Comparison of ENCODE assay signal across 8 cellular contexts in the genomic region with DNA sequence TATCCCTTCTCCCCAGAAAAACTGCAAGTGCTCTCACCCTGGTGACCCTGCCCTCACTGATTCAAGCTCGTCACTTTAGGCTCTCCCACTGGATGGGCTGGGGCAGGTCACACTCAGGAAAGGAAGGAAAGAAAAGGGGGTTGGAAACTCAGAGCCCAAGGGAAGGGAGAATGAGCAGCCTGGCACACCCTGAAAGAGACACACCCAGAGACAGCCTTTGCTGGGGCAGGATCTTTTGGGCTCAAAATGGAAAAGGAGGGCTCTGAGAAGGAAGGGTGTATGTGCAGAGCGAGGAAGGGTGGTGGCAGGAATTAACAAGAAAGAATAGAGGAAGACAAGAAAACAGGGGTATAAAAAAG. TPM values are rescaled to one million over a fixed set of nuclear protein-coding genes. Genes with fewer than 3 reads are reported as not detected.
DNase-seq lines count a peak whose midpoint lies in the region; ATAC-seq and TF ChIP-seq lines count a peak whose summit lies in the region.

No MANE protein-coding gene starts in this region.

- peak overlapping the region; percentile 97 for H3K27ac Mint-ChIP-seq in activated CD4-positive, alpha-beta T cell treated with anti-CD3 and anti-CD28 coated beads for 36 hours

- H3K27ac ChIP-seq in adrenal gland, result peak overlapping the region; percentile 82 to 98 (median 94)
- peak overlapping the region; percentile 96 to 97 for H3K27ac ChIP-seq in left lung
- H3K27ac ChIP-seq in thoracic aorta, result peak overlapping the region; percentile 100

- no peaks in the 10 kb centered on the region for H3K9me3 ChIP-seq in adrenal gland (replicated peaks in 1 of 3)
- no peaks in the 10 kb centered on the region for H3K9me3 ChIP-seq in left lung
- no peaks in the 10 kb centered on the region for H3K9me3 ChIP-seq in thoracic aorta

- 34 to 56% (median 39%) methylated on average over 2 of the region's 2 CpGs for WGBS in adrenal gland, 4 donors

- TF ChIP-seq CTCF in adrenal gland (IDR thresholded peaks at IDR 0.05) (no peak), left lung (IDR thresholded peaks at IDR 0.05) (no peak), thoracic aorta (IDR thresholded peaks at IDR 0.05) (no peak)

- H3K4me3 ChIP-seq in adrenal gland, result peak overlapping the region in 2 of 4 donors; percentile 22 to 72
- peak overlapping the region; percentile 53 to 91 for H3K4me3 ChIP-seq in left lung
- peak overlapping the region; percentile 99 for H3K4me3 ChIP-seq in thoracic aorta

- no peak for ATAC-seq in activated CD4-positive, alpha-beta T cell treated with anti-CD3 and anti-CD28 coated beads for 36 hours
- no peak for ATAC-seq in left lung
- ATAC-seq in thoracic aorta (ENCODE audit: insufficient number of reproducible peaks, low FRiP score, low read depth), result no peak
- no peak for ATAC-seq in HG03342 (IDR thresholded peaks at IDR 0.05; ENCODE audit: unreplicated experiment)
- no peak for ATAC-seq in GM21381 (IDR thresholded peaks at IDR 0.05; ENCODE audit: unreplicated experiment)

- DNase-seq in activated CD4-positive, alpha-beta T cell treated with anti-CD3 and anti-CD28 coated beads for 36 hours, result no peak
- DNase-seq in activated CD4-positive, alpha-beta T cell treated with anti-CD3 and anti-CD28 coated beads for 48 hours, result no peak
- DNase-seq in adrenal gland (no peak), left lung (no peak), thoracic aorta (ENCODE audit: low spot score) (no peak)
- no peak for DNase-seq in stimulated activated CD4-positive, alpha-beta T cell treated with anti-CD3 and anti-CD28 coated beads, Interleukin-1b, Interleukin-23, amount 100 ng/mL, for 48 hours

- POLR2A ChIA-PET in activated CD4-positive, alpha-beta T cell treated with anti-CD3 and anti-CD28 coated beads for 36 hours (lab: Charles Lee), result interaction anchor here (0.6 kb wide), 1 partner anchor 127 kb away, joined by 4 read pairs; a partner anchor contains a TSS

- CTCF ChIA-PET in activated CD4-positive, alpha-beta T cell treated with anti-CD3 and anti-CD28 coated beads for 36 hours (lab: Charles Lee), result interaction anchor here (2.2 to 2.4 kb wide), 2 partner anchors 33 to 142 kb away, joined by 9 to 11 read pairs; a partner anchor contains a TSS

- no peaks in the 10 kb centered on the region for H3K27me3 ChIP-seq in adrenal gland
- H3K27me3 ChIP-seq in left lung, result no peaks in the 10 kb centered on the region
- no peaks in the 10 kb centered on the region for H3K27me3 ChIP-seq in thoracic aorta (replicated peaks; ENCODE audit: insufficient read depth)

- no peaks in the 10 kb centered on the region for H3K9me3 Mint-ChIP-seq in activated CD4-positive, alpha-beta T cell treated with anti-CD3 and anti-CD28 coated beads for 36 hours (ENCODE audit: low read depth)

- peak overlapping the region; percentile 100 for H3K4me3 Mint-ChIP-seq in activated CD4-positive, alpha-beta T cell treated with anti-CD3 and anti-CD28 coated beads for 36 hours

- H3K4me1 Mint-ChIP-seq in activated CD4-positive, alpha-beta T cell treated with anti-CD3 and anti-CD28 coated beads for 36 hours, result peaks cover 31% of the 10 kb centered on the region

- H3K27me3 Mint-ChIP-seq in activated CD4-positive, alpha-beta T cell treated with anti-CD3 and anti-CD28 coated beads for 36 hours, result no peaks in the 10 kb centered on the region

- H3K36me3 Mint-ChIP-seq in activated CD4-positive, alpha-beta T cell treated with anti-CD3 and anti-CD28 coated beads for 36 hours (ENCODE audit: low read depth), result peaks cover 81% of the 10 kb centered on the region

- H3K4me1 ChIP-seq in adrenal gland (replicated peaks in 1 of 2) (peaks cover 53 to 82% of the 10 kb centered on the region in 2 donors), left lung (peaks cover 21 to 52% of the 10 kb centered on the region in 2 donors), thoracic aorta (ENCODE audit: control insufficient read depth in 1 of 2, low read depth in 2 of 2) (peaks cover 38 to 53% of the 10 kb centered on the region in 2 donors)

- TF ChIP-seq POLR2A in adrenal gland (IDR thresholded peaks at IDR 0.05), result no peak

- H3K36me3 ChIP-seq in adrenal gland (replicated peaks in 1 of 2) (no peaks in the 10 kb centered on the region), left lung (peaks cover 0 to 43% of the 10 kb centered on the region in 2 donors), thoracic aorta (peaks cover 12% of the 10 kb centered on the region)

- intact Hi-C loops in activated CD4-positive, alpha-beta T cell treated with anti-CD3 and anti-CD28 coated beads for 36 hours (cut with DNase I, micrococcal nuclease), result loop anchor here (2.0 to 10.0 kb wide), 7 partner anchors 131 to 619 kb away; a partner anchor contains a TSS
- intact Hi-C loops in adrenal gland (cut with DNase I) (no loop called here), left lung (cut with DNase I) (loop anchor here in 1 of 2 donors (10.0 kb wide), 1 partner anchor 51 kb away; no protein-coding TSS in a partner anchor)

RNA-seq across cellular contexts. Expression of a gene that starts 2.5 kb away (rescaled TPM):
- total RNA-seq in activated CD4-positive, alpha-beta T cell treated with anti-CD3 and anti-CD28 coated beads for 36 hours, result 100 to 1,000 TPM; 145 to 186 TPM
- total RNA-seq in adrenal gland (10 to 100 TPM; 19.8 to 58.9 (median 41.2) TPM), left lung (100 to 1,000 TPM in 1 of 2 donors, 10 to 100 TPM in 1; 51.8 to 117 TPM), thoracic aorta (10 to 100 TPM; 65.7 to 88.2 TPM)
- polyA plus RNA-seq in adrenal gland, result 100 to 1,000 TPM in 2 of 3 donors, 10 to 100 TPM in 1; 33.1 to 120 (median 115) TPM

RNA-seq across cellular contexts. Expression of a gene that starts 6.8 kb away (rescaled TPM):
- 10 to 100 TPM; 25.8 to 36.4 TPM for total RNA-seq in activated CD4-positive, alpha-beta T cell treated with anti-CD3 and anti-CD28 coated beads for 36 hours
- 10 to 100 TPM in 4 of 8 donors, 1 to 10 TPM in 4; 1.8 to 22.6 (median 10.0) TPM for total RNA-seq in adrenal gland
- polyA plus RNA-seq in adrenal gland, result 10 to 100 TPM; 11.4 to 39.3 (median 24.9) TPM
- total RNA-seq in left lung, result 10 to 100 TPM; 13.1 to 17.4 TPM
- 10 to 100 TPM in 1 of 2 donors, 1 to 10 TPM in 1; 2.3 to 17.1 TPM for total RNA-seq in thoracic aorta

RNA-seq across cellular contexts. Expression of a gene that starts 11.2 kb away (rescaled TPM):
- 10 to 100 TPM; 34.5 to 36.7 TPM for total RNA-seq in activated CD4-positive, alpha-beta T cell treated with anti-CD3 and anti-CD28 coated beads for 36 hours
- 10 to 100 TPM; 16.4 to 32.1 (median 27.3) TPM for total RNA-seq in adrenal gland
- 10 to 100 TPM; 37.7 to 75.9 (median 39.0) TPM for polyA plus RNA-seq in adrenal gland
- total RNA-seq in left lung, result 10 to 100 TPM; 23.8 to 28.1 TPM
- 10 to 100 TPM; 27.4 to 55.2 TPM for total RNA-seq in thoracic aorta

RNA-seq across cellular contexts. Expression of a gene that starts 33.1 kb away (rescaled TPM):
- 100 to 1,000 TPM in 1 of 2 experiments, 10 to 100 TPM in 1; 92.0 to 101 TPM for total RNA-seq in activated CD4-positive, alpha-beta T cell treated with anti-CD3 and anti-CD28 coated beads for 36 hours
- total RNA-seq in adrenal gland, result 10 to 100 TPM in 5 of 8 donors, 1 to 10 TPM in 3; 2.8 to 27.6 (median 18.4) TPM
- 10 to 100 TPM; 16.8 to 26.9 (median 21.0) TPM for polyA plus RNA-seq in adrenal gland
- total RNA-seq in left lung, result 10 to 100 TPM; 28.2 to 38.6 TPM
- total RNA-seq in thoracic aorta, result 10 to 100 TPM; 16.6 to 22.6 TPM

RNA-seq across cellular contexts. Expression of a gene that starts 36.2 kb away (rescaled TPM):
- 1,000 to 10,000 TPM; 1,569 to 1,746 TPM for total RNA-seq in activated CD4-positive, alpha-beta T cell treated with anti-CD3 and anti-CD28 coated beads for 36 hours
- total RNA-seq in adrenal gland, result 100 to 1,000 TPM in 7 of 8 donors, 10 to 100 TPM in 1; 90.3 to 439 (median 214) TPM
- 100 to 1,000 TPM; 107 to 473 (median 177) TPM for polyA plus RNA-seq in adrenal gland
- total RNA-seq in left lung, result 100 to 1,000 TPM; 409 to 602 TPM
- 100 to 1,000 TPM; 172 to 243 TPM for total RNA-seq in thoracic aorta

Comparison
In these comparisons a context has a peak if more than half of its experiments do, and no peak if none do; other contexts are left out.
1. intact Hi-C loops: an anchor here in activated CD4-positive, alpha-beta T cell treated with anti-CD3 and anti-CD28 coated beads for 36 hours (2.0 to 10.0 kb wide); none called in adrenal gland.